ENCODE assay signal across 20 cellular contexts in the genomic region with DNA sequence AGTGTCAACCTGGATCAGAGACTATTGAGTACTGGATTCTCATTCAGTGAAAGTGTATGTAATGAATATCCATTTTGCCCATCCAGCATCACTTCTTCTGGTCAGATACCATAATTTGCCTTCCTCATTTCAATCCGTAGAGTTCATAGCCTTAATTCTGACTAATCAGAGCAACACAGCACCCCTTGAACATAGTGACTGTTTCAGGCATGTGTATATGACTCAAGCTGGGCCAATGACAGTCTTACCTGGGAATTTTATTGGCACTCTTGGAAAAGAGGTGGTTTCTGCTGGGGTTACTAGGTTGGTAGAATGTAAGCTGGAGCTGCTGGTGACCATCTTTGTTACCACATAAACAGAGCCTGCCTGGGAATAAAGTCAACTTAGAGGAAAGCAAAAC. TPM values are rescaled to one million over a fixed set of nuclear protein-coding genes. Genes with fewer than 3 reads are reported as not detected.
A peak's percentile ranks its signal among the peaks of the same experiment; 100 is the strongest.
DNase-seq lines count a peak whose midpoint lies in the region; ATAC-seq and TF ChIP-seq lines count a peak whose summit lies in the region.
"Had no signal": no experiment of that assay in that cellular context is flagged by ENCODE, and none has a peak within 500 bp of the region (broad histone marks: within the 10 kb centered on the region; RNA-seq: fewer than 3 reads in every experiment).

No MANE protein-coding gene starts in this region.

- H3K27ac Mint-ChIP-seq in MCF 10A (ENCODE audit: low read depth, unreplicated experiment) = no peak overlapping the region
- H3K27ac Mint-ChIP-seq in activated CD8-positive, alpha-beta T cell treated with anti-CD3 and anti-CD28 coated beads for 36 hours = no peak overlapping the region
- H3K27ac Mint-ChIP-seq in naive thymus-derived CD8-positive, alpha-beta T cell = no peak overlapping the region
- H3K27ac Mint-ChIP-seq: GM23338 had no signal

- no peak for TF ChIP-seq CTCF in mammary epithelial cell (conservative IDR thresholded peaks at IDR 0.05 in 1 of 2, IDR thresholded peaks at IDR 0.05 in 1 of 2; ENCODE audit: extremely low read depth in 1 of 2, insufficient read depth in 1 of 2, low read depth in 1 of 2, low read length in 2 of 2)
- no peak for TF ChIP-seq CTCF in MCF 10A (IDR thresholded peaks at IDR 0.05; ENCODE audit: unreplicated experiment)
- TF ChIP-seq CTCF in testis (IDR thresholded peaks at IDR 0.05) = no peak
- TF ChIP-seq CTCF in activated CD8-positive, alpha-beta T cell treated with anti-CD3 and anti-CD28 coated beads for 36 hours (IDR thresholded peaks at IDR 0.05) = no peak

- H3K4me3 ChIP-seq in mammary epithelial cell (replicated peaks in 1 of 3; ENCODE audit: insufficient read depth in 1 of 3, low read depth in 2 of 3, low read length in 3 of 3) (no peak overlapping the region), testis (no peak overlapping the region)
- H3K4me3 ChIP-seq: GM23338, MG63, PC-9 had no signal

- dilution Hi-C loops in mammary epithelial cell (cut with HindIII; ENCODE audit: low sequenced_read_pairs) = no loop called here

- H3K36me3 Mint-ChIP-seq in MCF 10A (ENCODE audit: insufficient read depth, unreplicated experiment) = no peaks in the 10 kb centered on the region
- no peaks in the 10 kb centered on the region for H3K36me3 Mint-ChIP-seq in activated CD8-positive, alpha-beta T cell treated with anti-CD3 and anti-CD28 coated beads for 36 hours (ENCODE audit: low read depth)
- no peaks in the 10 kb centered on the region for H3K36me3 Mint-ChIP-seq in naive thymus-derived CD8-positive, alpha-beta T cell
- H3K36me3 Mint-ChIP-seq: CD14-positive monocyte had no signal

- H3K4me1 Mint-ChIP-seq in MCF 10A (ENCODE audit: insufficient read depth, unreplicated experiment) = no peaks in the 10 kb centered on the region
- peaks cover 5% of the 10 kb centered on the region for H3K4me1 Mint-ChIP-seq in activated CD8-positive, alpha-beta T cell treated with anti-CD3 and anti-CD28 coated beads for 36 hours (ENCODE audit: low read depth)
- peaks cover 10 to 21% (median 13%) of the 10 kb centered on the region in 4 donors for H3K4me1 Mint-ChIP-seq in naive thymus-derived CD8-positive, alpha-beta T cell

- no peak for TF ChIP-seq POLR2A in testis (IDR thresholded peaks at IDR 0.05)

- DNase-seq in mammary epithelial cell = peak; percentile 84
- no peak for DNase-seq in MCF 10A (ENCODE audit: unreplicated experiment)
- DNase-seq in RKO (ENCODE audit: low spot score) = peak; percentile 68
- DNase-seq in fibroblast of gingiva (ENCODE audit: low read depth) = peak; percentile 14
- no peak for DNase-seq in testis
- no peak for DNase-seq in activated CD8-positive, alpha-beta T cell treated with anti-CD3 and anti-CD28 coated beads for 36 hours
- DNase-seq in naive thymus-derived CD8-positive, alpha-beta T cell = no peak
- DNase-seq: COR-L47, KG1, MG63, NCI-H1105, NCI-H187, NCI-H446 treated with DMSO at 0.1 percent for 48 hours, NCI-H748 treated with DMSO at 0.1 percent for 48 hours, SHP77 had no signal

- H3K4me1 ChIP-seq in mammary epithelial cell (ENCODE audit: insufficient read depth, low read length) (peaks cover 3% of the 10 kb centered on the region), testis (no peaks in the 10 kb centered on the region)

- in situ Hi-C loops in mammary epithelial cell (cut with MboI; ENCODE audit: low sequenced_read_pairs in 2 of 2) = no loop called here

- BruUV-seq in mammary epithelial cell (replicated peaks; lab: Mats Ljungman, UMichigan) (no TSS peak), MCF 10A (replicated peaks; lab: Mats Ljungman, UMichigan) (no TSS peak)

- H3K27ac ChIP-seq in mammary epithelial cell (ENCODE audit: insufficient read depth, low read depth, low read length) (no peak overlapping the region), testis (no peak overlapping the region)
- H3K27ac ChIP-seq: 22Rv1, PC-9 had no signal

- H2AFZ ChIP-seq in mammary epithelial cell (ENCODE audit: low read depth, low read length) = peak overlapping the region; percentile 2
- H2AFZ ChIP-seq: GM23338, PC-9 had no signal

- no peaks in the 10 kb centered on the region for H3K36me3 ChIP-seq in mammary epithelial cell (ENCODE audit: insufficient read depth, low read length)
- no peaks in the 10 kb centered on the region for H3K36me3 ChIP-seq in testis (ENCODE audit: low read depth, missing control alignments)
- H3K36me3 ChIP-seq: MG63 had no signal

- H3K4me2 ChIP-seq in mammary epithelial cell (ENCODE audit: insufficient read depth, low read depth, low read length) = no peak overlapping the region
- H3K4me2 ChIP-seq: GM23338, PC-9 had no signal

- intact Hi-C loops in mammary epithelial cell (cut with micrococcal nuclease) = no loop called here
- intact Hi-C loops in MCF 10A (cut with micrococcal nuclease) = no loop called here
- intact Hi-C loops in testis (cut with DNase I; ENCODE audit: low total_unique reads) = no loop called here
- intact Hi-C loops in activated CD8-positive, alpha-beta T cell treated with anti-CD3 and anti-CD28 coated beads for 36 hours (cut with micrococcal nuclease) = no loop called here

- no peaks in the 10 kb centered on the region for H4K20me1 ChIP-seq in mammary epithelial cell (ENCODE audit: insufficient read depth, low read length)

- CTCF ChIA-PET in mammary epithelial cell (lab: Charles Lee; ENCODE audit: low non-redundant PET) (no interaction called here), MCF 10A (lab: Yijun Ruan, JAX) (no interaction called here)
- CTCF ChIA-PET in activated CD8-positive, alpha-beta T cell treated with anti-CD3 and anti-CD28 coated beads for 36 hours (lab: Charles Lee) = no interaction called here

- H3K9me3 Mint-ChIP-seq in MCF 10A (ENCODE audit: unreplicated experiment) = no peaks in the 10 kb centered on the region
- no peaks in the 10 kb centered on the region for H3K9me3 Mint-ChIP-seq in activated CD8-positive, alpha-beta T cell treated with anti-CD3 and anti-CD28 coated beads for 36 hours
- peaks cover 0 to 3% (median 0%) of the 10 kb centered on the region in 9 donors for H3K9me3 Mint-ChIP-seq in naive thymus-derived CD8-positive, alpha-beta T cell
- H3K9me3 Mint-ChIP-seq: CD14-positive monocyte, GM23338 had no signal

- no peak overlapping the region for H3K4me3 Mint-ChIP-seq in MCF 10A (ENCODE audit: unreplicated experiment)
- H3K4me3 Mint-ChIP-seq in activated CD8-positive, alpha-beta T cell treated with anti-CD3 and anti-CD28 coated beads for 36 hours = no peak overlapping the region
- H3K4me3 Mint-ChIP-seq in naive thymus-derived CD8-positive, alpha-beta T cell = no peak overlapping the region
- H3K4me3 Mint-ChIP-seq: CD14-positive monocyte, GM23338 had no signal

- no peaks in the 10 kb centered on the region for H3K27me3 Mint-ChIP-seq in MCF 10A (ENCODE audit: insufficient read depth, unreplicated experiment)
- no peaks in the 10 kb centered on the region for H3K27me3 Mint-ChIP-seq in activated CD8-positive, alpha-beta T cell treated with anti-CD3 and anti-CD28 coated beads for 36 hours
- H3K27me3 Mint-ChIP-seq in naive thymus-derived CD8-positive, alpha-beta T cell = peaks cover 0 to 3% (median 0%) of the 10 kb centered on the region in 5 donors

- H3K27me3 ChIP-seq in mammary epithelial cell (ENCODE audit: insufficient read depth, low read length) (no peaks in the 10 kb centered on the region), testis (no peaks in the 10 kb centered on the region)
- H3K27me3 ChIP-seq: MG63 had no signal

- POLR2A ChIA-PET in MCF 10A (lab: Yijun Ruan, JAX) = interaction anchor here (1.6 kb wide), 1 partner anchor 10 kb away, joined by 5 read pairs; no protein-coding TSS in a partner anchor
- POLR2A ChIA-PET in activated CD8-positive, alpha-beta T cell treated with anti-CD3 and anti-CD28 coated beads for 36 hours (lab: Charles Lee) = no interaction called here
- POLR2A ChIA-PET in naive thymus-derived CD8-positive, alpha-beta T cell (lab: Charles Lee) = interaction anchor here (1.0 kb wide), 1 partner anchor 58 kb away, joined by 3 read pairs; no protein-coding TSS in a partner anchor

- H3K9ac ChIP-seq in mammary epithelial cell (ENCODE audit: insufficient read depth, low read length) = no peak overlapping the region

- H3K79me2 ChIP-seq in mammary epithelial cell (ENCODE audit: insufficient read depth, low read length) = no peaks in the 10 kb centered on the region

- WGBS in mammary epithelial cell (ENCODE audit: low coverage, missing lambda C conversion rate) = 43% methylated on average over 1 of the region's 1 CpG
- 95 to 96% methylated on average over 1 of the region's 1 CpG for WGBS in testis, 2 donors

- no peak for ATAC-seq in GM19324 (IDR thresholded peaks at IDR 0.05; ENCODE audit: low FRiP score, unreplicated experiment)
- ATAC-seq in activated CD8-positive, alpha-beta T cell treated with anti-CD3 and anti-CD28 coated beads for 36 hours = no peak
- no peak for ATAC-seq in naive thymus-derived CD8-positive, alpha-beta T cell
- ATAC-seq: GM23338 had no signal

- H3K9me3 ChIP-seq in mammary epithelial cell (replicated peaks; ENCODE audit: insufficient read depth, low read length) (no peaks in the 10 kb centered on the region), testis (no peaks in the 10 kb centered on the region)
- H3K9me3 ChIP-seq: MG63 had no signal

RNA-seq across cellular contexts. Expression of a gene that starts 32.5 kb away (rescaled TPM):
- 100 to 1,000 TPM; 122 to 158 TPM for total RNA-seq in mammary epithelial cell
- polyA plus RNA-seq in mammary epithelial cell = 60.4 TPM
- polyA minus RNA-seq in mammary epithelial cell = 171 TPM
- 116 and 145 TPM in 2 replicates for total RNA-seq in MCF 10A (2022)
- total RNA-seq in testis = 10 to 100 TPM; 51.7 to 65.6 TPM
- polyA plus RNA-seq in testis (ENCODE audit: insufficient read depth, low read depth, low replicate concordance) = 28.8 TPM
- 100 to 1,000 TPM; 181 to 186 TPM for total RNA-seq in activated CD8-positive, alpha-beta T cell treated with anti-CD3 and anti-CD28 coated beads for 36 hours
- total RNA-seq in naive thymus-derived CD8-positive, alpha-beta T cell = 10 to 100 TPM; 66.9 to 73.7 TPM
- polyA plus RNA-seq in naive thymus-derived CD8-positive, alpha-beta T cell = 10 to 100 TPM in 1 of 3 donors, 1 to 10 TPM in 2; 3.7 to 11.2 (median 5.9) TPM

RNA-seq across cellular contexts. Expression of a gene that starts 37.6 kb away (rescaled TPM):
- 10 to 100 TPM; 58.2 to 59.7 TPM for total RNA-seq in mammary epithelial cell
- polyA plus RNA-seq in mammary epithelial cell = 21.2 TPM
- 38.5 TPM for polyA minus RNA-seq in mammary epithelial cell
- 50.3 and 72.8 TPM in 2 replicates for total RNA-seq in MCF 10A (2022)
- 10 to 100 TPM; 37.5 to 42.6 TPM for total RNA-seq in testis
- 24.2 TPM for polyA plus RNA-seq in testis (ENCODE audit: insufficient read depth, low read depth, low replicate concordance)
- total RNA-seq in activated CD8-positive, alpha-beta T cell treated with anti-CD3 and anti-CD28 coated beads for 36 hours = 10 to 100 TPM; 20.4 to 23.0 TPM
- total RNA-seq in naive thymus-derived CD8-positive, alpha-beta T cell = 10 to 100 TPM; 78.6 to 84.9 TPM
- polyA plus RNA-seq in naive thymus-derived CD8-positive, alpha-beta T cell = 10 to 100 TPM in 1 of 3 donors, 1 to 10 TPM in 2; 7.4 to 16.3 (median 7.5) TPM

Comparison
In these comparisons a context has a peak if more than half of its experiments do, and no peak if none do; other contexts are left out.
1. DNase-seq: peak in mammary epithelial cell (single experiment), RKO (single experiment) and fibroblast of gingiva (single experiment); none in MCF 10A (single experiment), testis (single experiment), activated CD8-positive, alpha-beta T cell treated with anti-CD3 and anti-CD28 coated beads for 36 hours (single experiment) and naive thymus-derived CD8-positive, alpha-beta T cell (0 of 10).